ENCODE assay signal across 13 cellular contexts in the genomic region with DNA sequence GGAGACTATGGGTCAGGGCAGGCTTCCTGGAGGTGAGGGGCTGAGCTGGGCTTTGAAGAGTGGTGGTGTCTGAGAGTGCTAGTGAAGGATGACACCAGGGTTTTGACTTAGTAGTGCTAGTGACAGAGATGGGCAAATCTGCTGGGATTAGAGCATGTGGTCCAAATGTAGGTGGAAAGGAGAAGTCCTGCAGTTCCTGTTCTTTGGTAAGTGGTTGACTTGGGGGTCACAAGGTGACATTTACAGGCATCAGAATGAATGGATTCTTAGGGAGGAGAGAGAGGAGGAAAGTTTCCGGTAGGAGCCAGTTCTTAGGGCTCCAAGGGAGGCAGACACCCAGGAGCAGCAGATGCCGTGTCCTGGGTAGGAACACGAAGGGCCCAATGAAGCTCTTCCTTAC. TPM values are rescaled to one million over a fixed set of nuclear protein-coding genes. Genes with fewer than 3 reads are reported as not detected.
DNase-seq lines count a peak whose midpoint lies in the region; ATAC-seq and TF ChIP-seq lines count a peak whose summit lies in the region.
"Had no signal": no experiment of that assay in that cellular context is flagged by ENCODE, and none has a peak within 500 bp of the region (broad histone marks: within the 10 kb centered on the region; RNA-seq: fewer than 3 reads in every experiment).

No MANE protein-coding gene starts in this region.

- DNase-seq in activated naive CD4-positive, alpha-beta T cell treated with anti-CD3 and anti-CD28 coated beads for 36 hours, result no peak
- DNase-seq in activated naive CD4-positive, alpha-beta T cell treated with anti-CD3 and anti-CD28 coated beads, Interleukin-2, amount 50 U/mL, for 72 hours (ENCODE audit: low spot score in 2 of 2), result no peak
- DNase-seq in SKM-1 treated with dmso at 0.1 percent for 144 hours (lab: John Stamatoyannopoulos, UW; ENCODE audit: unreplicated experiment), result peak; percentile 78
- DNase-seq in glutamatergic neuron, result no peak
- DNase-seq in substantia nigra (lab: John Stamatoyannopoulos, UW), result no peak
- DNase-seq in SK-N-DZ (ENCODE audit: low spot score), result no peak
- DNase-seq in RWPE1 (ENCODE audit: low spot score), result no peak
- no peak for DNase-seq in NCI-H1694 (lab: John Stamatoyannopoulos, UW)
- DNase-seq: RPMI8226; stimulated activated CD4-positive, alpha-beta T cell treated with anti-CD3 and anti-CD28 coated beads, Interleukin-2, amount 100 ng/mL, for 48 hours had no signal

- TF ChIP-seq CTCF in glutamatergic neuron (IDR thresholded peaks at IDR 0.05; ENCODE audit: partially characterized antibody, unreplicated experiment) (no peak), RWPE1 (conservative IDR thresholded peaks at IDR 0.05; ENCODE audit: low read depth) (no peak)

- POLR2A ChIA-PET in RWPE1 (lab: Yijun Ruan, JAX; ENCODE audit: low non-redundant PET), result no interaction called here

- intact Hi-C loops in activated naive CD4-positive, alpha-beta T cell treated with anti-CD3 and anti-CD28 coated beads for 36 hours (cut with micrococcal nuclease), result loop anchor here (1.0 kb wide), 1 partner anchor 58 kb away; no protein-coding TSS in a partner anchor

- H3K27ac Mint-ChIP-seq in activated naive CD4-positive, alpha-beta T cell treated with anti-CD3 and anti-CD28 coated beads for 36 hours, result no peak overlapping the region
- H3K27ac Mint-ChIP-seq in activated naive CD4-positive, alpha-beta T cell treated with anti-CD3 and anti-CD28 coated beads, Interleukin-2, amount 50 U/mL, for 72 hours, result peak overlapping the region in 1 of 2 donors; percentile 4
- H3K27ac Mint-ChIP-seq in glutamatergic neuron (ENCODE audit: unreplicated experiment), result peak overlapping the region; percentile 10

- H3K27ac ChIP-seq in substantia nigra (ENCODE audit: low read depth, low read length, poor library complexity, severe bottlenecking) (peak overlapping the region; percentile 49), RWPE1 (no peak overlapping the region)
- H3K27ac ChIP-seq: HL-60, pancreas, thoracic aorta had no signal

- peak overlapping the region; percentile 47 for H3K4me3 Mint-ChIP-seq in activated naive CD4-positive, alpha-beta T cell treated with anti-CD3 and anti-CD28 coated beads for 36 hours
- peak overlapping the region; percentile 81 for H3K4me3 Mint-ChIP-seq in glutamatergic neuron (ENCODE audit: unreplicated experiment)

- peaks cover 37% of the 10 kb centered on the region for H3K27me3 Mint-ChIP-seq in activated naive CD4-positive, alpha-beta T cell treated with anti-CD3 and anti-CD28 coated beads for 36 hours (ENCODE audit: low read depth)
- H3K27me3 Mint-ChIP-seq in glutamatergic neuron (ENCODE audit: unreplicated experiment), result peaks cover 8% of the 10 kb centered on the region

- peaks cover 7% of the 10 kb centered on the region for H3K4me1 Mint-ChIP-seq in activated naive CD4-positive, alpha-beta T cell treated with anti-CD3 and anti-CD28 coated beads for 36 hours (ENCODE audit: low read depth)
- peaks cover 7% of the 10 kb centered on the region for H3K4me1 Mint-ChIP-seq in glutamatergic neuron (ENCODE audit: low read depth, unreplicated experiment)

- CTCF ChIA-PET in activated naive CD4-positive, alpha-beta T cell treated with anti-CD3 and anti-CD28 coated beads for 36 hours (lab: Charles Lee), result interaction anchor here (0.6 to 2.0 kb wide), 5 partner anchors 21 to 298 kb away, joined by 3 to 6 read pairs (median 4); no protein-coding TSS in a partner anchor
- CTCF ChIA-PET in RWPE1 (lab: Yijun Ruan, JAX), result no interaction called here

- ATAC-seq in activated naive CD4-positive, alpha-beta T cell treated with anti-CD3 and anti-CD28 coated beads, Interleukin-2, amount 50 U/mL, for 72 hours, result no peak

- H3K36me3 Mint-ChIP-seq in activated naive CD4-positive, alpha-beta T cell treated with anti-CD3 and anti-CD28 coated beads for 36 hours (ENCODE audit: low read depth), result no peaks in the 10 kb centered on the region
- peaks cover 0 to 6% of the 10 kb centered on the region in 2 donors for H3K36me3 Mint-ChIP-seq in activated naive CD4-positive, alpha-beta T cell treated with anti-CD3 and anti-CD28 coated beads, Interleukin-2, amount 50 U/mL, for 72 hours
- H3K36me3 Mint-ChIP-seq in glutamatergic neuron (ENCODE audit: unreplicated experiment), result peaks cover 4% of the 10 kb centered on the region

- no peaks in the 10 kb centered on the region for H3K9me3 Mint-ChIP-seq in activated naive CD4-positive, alpha-beta T cell treated with anti-CD3 and anti-CD28 coated beads for 36 hours
- H3K9me3 Mint-ChIP-seq in activated naive CD4-positive, alpha-beta T cell treated with anti-CD3 and anti-CD28 coated beads, Interleukin-2, amount 50 U/mL, for 72 hours, result no peaks in the 10 kb centered on the region
- H3K9me3 Mint-ChIP-seq in glutamatergic neuron (ENCODE audit: unreplicated experiment), result peaks cover 6% of the 10 kb centered on the region

RNA-seq across cellular contexts. Expression of gene DOCK3, which starts 0.8 kb away (rescaled TPM):
- total RNA-seq in activated naive CD4-positive, alpha-beta T cell treated with anti-CD3 and anti-CD28 coated beads for 36 hours, result 1 to 10 TPM; 1.6 to 1.7 TPM
- 1 to 10 TPM; 4.1 to 4.8 TPM for total RNA-seq in activated naive CD4-positive, alpha-beta T cell treated with anti-CD3 and anti-CD28 coated beads, Interleukin-2, amount 50 U/mL, for 72 hours
- total RNA-seq in glutamatergic neuron (ENCODE audit: unreplicated experiment), result 13.4 TPM
- 1.4 and 2.9 TPM in 2 replicates for polyA plus RNA-seq in SK-N-DZ (2014; cell fraction: cytosol; rRNA removed)
- polyA plus RNA-seq in SK-N-DZ (2014; cell fraction: nucleus; rRNA removed), result 7.7 and 13.9 TPM in 2 replicates

RNA-seq across cellular contexts. Expression of gene MAPKAPK3, which starts 57.0 kb away (rescaled TPM):
- 100 to 1,000 TPM; 105 to 106 TPM for total RNA-seq in activated naive CD4-positive, alpha-beta T cell treated with anti-CD3 and anti-CD28 coated beads for 36 hours
- 100 to 1,000 TPM in 1 of 2 donors, 10 to 100 TPM in 1; 94.3 to 153 TPM for total RNA-seq in activated naive CD4-positive, alpha-beta T cell treated with anti-CD3 and anti-CD28 coated beads, Interleukin-2, amount 50 U/mL, for 72 hours
- 10.7 TPM for total RNA-seq in glutamatergic neuron (ENCODE audit: unreplicated experiment)
- 32.9 and 33.0 TPM in 2 replicates for polyA plus RNA-seq in SK-N-DZ (2014; cell fraction: cytosol; rRNA removed)
- polyA plus RNA-seq in SK-N-DZ (2014; cell fraction: nucleus; rRNA removed), result 17.7 and 25.3 TPM in 2 replicates
